ENCODE assay signal across 1 cellular context in the genomic region with DNA sequence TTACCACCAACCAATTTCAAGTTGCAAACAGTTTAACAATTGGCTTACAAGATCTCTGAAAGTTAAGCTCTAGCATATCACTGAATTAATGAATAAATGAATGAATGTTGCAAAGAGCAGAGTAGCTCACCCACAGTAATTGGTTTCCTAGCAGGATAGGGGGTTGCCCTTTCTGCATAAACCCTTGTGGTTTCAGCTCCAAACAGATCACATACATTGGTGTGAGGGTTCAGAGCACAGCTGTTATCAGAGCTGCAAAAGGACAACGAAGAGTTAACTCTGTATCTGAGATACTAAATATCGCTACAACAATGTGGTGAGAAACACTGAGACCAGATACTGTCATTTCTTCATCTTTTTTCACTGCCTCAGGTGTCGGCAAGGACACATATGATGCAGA.
TF ChIP-seq lines count a peak whose summit lies in the region.

No MANE protein-coding gene starts in this region.

TF ChIP-seq in H1, 55 proteins besides CTCF, POLR2A, EP300 and RAD21:
- TF ChIP-seq FOSL1 (IDR thresholded peaks at IDR 0.05; ENCODE audit: insufficient read depth, low read depth, low read length) (no peak), JUND (IDR thresholded peaks at IDR 0.05; ENCODE audit: low read length) (no peak), HDAC6 (IDR thresholded peaks at IDR 0.05; ENCODE audit: low read depth, low read length) (no peak), HDAC2 (IDR thresholded peaks at IDR 0.05; ENCODE audit: borderline replicate concordance in 1 of 2, low read depth in 2 of 2, low read length in 2 of 2) (no peak), SIN3A (conservative IDR thresholded peaks at IDR 0.05 in 1 of 2, IDR thresholded peaks at IDR 0.05 in 1 of 2; ENCODE audit: low read depth in 1 of 2, low read length in 2 of 2) (no peak), BRCA1 (IDR thresholded peaks at IDR 0.05; ENCODE audit: low read depth, low read length) (no peak), CREB1 (IDR thresholded peaks at IDR 0.05) (no peak), CBX8 (IDR thresholded peaks at IDR 0.05; ENCODE audit: borderline replicate concordance, low read depth, low read length) (no peak)
